ENCODE assay signal across 8 cellular contexts in genomic region chr4:122716825-122717448, GRCh38. TPM values are rescaled to one million over a fixed set of nuclear protein-coding genes. Genes with fewer than 3 reads are reported as not detected.
DNase-seq lines count a peak whose midpoint lies in the region; ATAC-seq and TF ChIP-seq lines count a peak whose summit lies in the region.

No MANE protein-coding gene starts in this region.

- no peaks in the 10 kb centered on the region for H3K36me3 Mint-ChIP-seq in CD4-positive, CD25-positive, alpha-beta regulatory T cell

- H3F3A ChIP-seq in OCI-LY1 (ENCODE audit: insufficient read depth, low read length) (no peaks in the 10 kb centered on the region), neural cell (ENCODE audit: insufficient read depth, low read length, poor library complexity, severe bottlenecking) (no peaks in the 10 kb centered on the region)

- H3K4me3 Mint-ChIP-seq in CD4-positive, CD25-positive, alpha-beta regulatory T cell = no peak overlapping the region

- no peaks in the 10 kb centered on the region for H3K9me3 ChIP-seq in CD4-positive, CD25-positive, alpha-beta regulatory T cell (ENCODE audit: control insufficient read depth in 2 of 2, low read length in 2 of 2)
- H3K9me3 ChIP-seq in OCI-LY1 (ENCODE audit: low read length) = no peaks in the 10 kb centered on the region
- H3K9me3 ChIP-seq in esophagus muscularis mucosa = no peaks in the 10 kb centered on the region
- no peaks in the 10 kb centered on the region for H3K9me3 ChIP-seq in neural cell (ENCODE audit: low read length)
- H3K9me3 ChIP-seq in thoracic aorta = no peaks in the 10 kb centered on the region

- no peak overlapping the region for H3K9ac ChIP-seq in OCI-LY1 (ENCODE audit: low read length)
- no peak overlapping the region for H3K9ac ChIP-seq in neural cell (ENCODE audit: low read length)

- peak; percentile 56 for TF ChIP-seq RAD21 in neural cell (conservative IDR thresholded peaks at IDR 0.05)

- H4K20me1 ChIP-seq in OCI-LY1 (ENCODE audit: insufficient read depth, low read length) (no peaks in the 10 kb centered on the region), neural cell (ENCODE audit: insufficient read depth) (no peaks in the 10 kb centered on the region)

- H3K79me2 ChIP-seq in OCI-LY1 (ENCODE audit: insufficient read depth, low read length) = no peaks in the 10 kb centered on the region
- H3K79me2 ChIP-seq in neural cell (replicated peaks; ENCODE audit: insufficient read depth, low read length) = no peaks in the 10 kb centered on the region

- H3K27ac ChIP-seq in CD4-positive, CD25-positive, alpha-beta regulatory T cell (ENCODE audit: insufficient read depth, low read length, poor library complexity, severe bottlenecking) = no peak overlapping the region
- H3K27ac ChIP-seq in OCI-LY1 (ENCODE audit: low read depth, low read length, poor library complexity, severe bottlenecking) = no peak overlapping the region
- no peak overlapping the region for H3K27ac ChIP-seq in esophagus muscularis mucosa (replicated peaks in 1 of 4)
- H3K27ac ChIP-seq in neural cell (ENCODE audit: low read length) = no peak overlapping the region
- no peak overlapping the region for H3K27ac ChIP-seq in thoracic aorta

- H3K4me3 ChIP-seq in CD4-positive, CD25-positive, alpha-beta regulatory T cell (ENCODE audit: low read depth, low read length) = no peak overlapping the region
- H3K4me3 ChIP-seq in OCI-LY1 (ENCODE audit: low read depth, low read length, poor library complexity, severe bottlenecking) = no peak overlapping the region
- H3K4me3 ChIP-seq in esophagus muscularis mucosa = no peak overlapping the region
- no peak overlapping the region for H3K4me3 ChIP-seq in neural cell (ENCODE audit: low read length)
- no peak overlapping the region for H3K4me3 ChIP-seq in thoracic aorta

- peaks cover 17% of the 10 kb centered on the region for H3K27me3 ChIP-seq in CD4-positive, CD25-positive, alpha-beta regulatory T cell (ENCODE audit: control insufficient read depth, insufficient read depth, low read length)
- H3K27me3 ChIP-seq in OCI-LY1 (ENCODE audit: insufficient read depth, low read length) (no peaks in the 10 kb centered on the region), esophagus muscularis mucosa (no peaks in the 10 kb centered on the region), neural cell (ENCODE audit: insufficient read depth, low read depth, low read length) (no peaks in the 10 kb centered on the region), thoracic aorta (replicated peaks; ENCODE audit: insufficient read depth) (no peaks in the 10 kb centered on the region)

- TF ChIP-seq CTCF in OCI-LY1 (IDR thresholded peaks at IDR 0.05; ENCODE audit: low read length) (peak; percentile 95), esophagus muscularis mucosa (IDR thresholded peaks at IDR 0.05) (peak; percentile 64 to 79 (median 78)), neural cell (IDR thresholded peaks at IDR 0.05; ENCODE audit: poor library complexity, severe bottlenecking) (peak; percentile 58), thoracic aorta (IDR thresholded peaks at IDR 0.05) (peak; percentile 73)

- intact Hi-C loops in esophagus muscularis mucosa (cut with DNase I) = loop anchor here (1.0 kb wide), 1 partner anchor 115 kb away; no protein-coding TSS in a partner anchor

- WGBS in esophagus muscularis mucosa = 34% methylated on average over 4 of the region's 4 CpGs

- no peaks in the 10 kb centered on the region for H3K36me3 ChIP-seq in CD4-positive, CD25-positive, alpha-beta regulatory T cell (ENCODE audit: control insufficient read depth, insufficient read depth, low read length)
- H3K36me3 ChIP-seq in OCI-LY1 (ENCODE audit: insufficient read depth, low read length) (no peaks in the 10 kb centered on the region), esophagus muscularis mucosa (no peaks in the 10 kb centered on the region), neural cell (ENCODE audit: insufficient read depth, low read length) (no peaks in the 10 kb centered on the region), thoracic aorta (no peaks in the 10 kb centered on the region)

- ATAC-seq in CD4-positive, CD25-positive, alpha-beta regulatory T cell (ENCODE audit: low read depth in 2 of 2) = peak; percentile 91
- ATAC-seq in GM18873 (IDR thresholded peaks at IDR 0.05; ENCODE audit: low FRiP score, unreplicated experiment) (peak; percentile 94), HG03159 (IDR thresholded peaks at IDR 0.05; ENCODE audit: unreplicated experiment) (peak; percentile 91), thoracic aorta (ENCODE audit: insufficient number of reproducible peaks, low FRiP score, low read depth) (peak; percentile 76)

- TF ChIP-seq POLR2A in esophagus muscularis mucosa (IDR thresholded peaks at IDR 0.05; ENCODE audit: low read depth) = no peak

- TF ChIP-seq EP300 in esophagus muscularis mucosa (IDR thresholded peaks at IDR 0.05) (no peak), neural cell (conservative IDR thresholded peaks at IDR 0.05; ENCODE audit: poor library complexity, severe bottlenecking) (no peak)

- peaks cover 21% of the 10 kb centered on the region for H3K27me3 Mint-ChIP-seq in CD4-positive, CD25-positive, alpha-beta regulatory T cell

- peak; percentile 40 to 67 (median 58) for DNase-seq in CD4-positive, CD25-positive, alpha-beta regulatory T cell
- peak; percentile 63 for DNase-seq in activated T-cell treated with anti-CD3 and anti-CD28 coated beads for 48 hours (ENCODE audit: low read depth)
- no peak for DNase-seq in esophagus muscularis mucosa (ENCODE audit: extremely low spot score)
- peak; percentile 15 for DNase-seq in thoracic aorta (ENCODE audit: low spot score)

- no peak overlapping the region for H3K27ac Mint-ChIP-seq in CD4-positive, CD25-positive, alpha-beta regulatory T cell

- no peak overlapping the region for H3K4me2 ChIP-seq in OCI-LY1 (ENCODE audit: low read length)
- H3K4me2 ChIP-seq in neural cell (ENCODE audit: low read length) = no peak overlapping the region

- H3K9me2 ChIP-seq in OCI-LY1 (ENCODE audit: low read depth, low read length) = no peaks in the 10 kb centered on the region
- H3K9me2 ChIP-seq in neural cell (ENCODE audit: insufficient read depth, low read length) = no peaks in the 10 kb centered on the region

- H3K9me3 Mint-ChIP-seq in CD4-positive, CD25-positive, alpha-beta regulatory T cell = no peaks in the 10 kb centered on the region

- H2AFZ ChIP-seq in OCI-LY1 (ENCODE audit: low read length) (no peak overlapping the region), neural cell (ENCODE audit: low read depth, low read length) (no peak overlapping the region)

- peaks cover 0 to 2% (median 0%) of the 10 kb centered on the region in 4 donors for H3K4me1 Mint-ChIP-seq in CD4-positive, CD25-positive, alpha-beta regulatory T cell

- H3K4me1 ChIP-seq in CD4-positive, CD25-positive, alpha-beta regulatory T cell (ENCODE audit: control insufficient read depth, insufficient read depth, low read length, poor library complexity, severe bottlenecking) = no peaks in the 10 kb centered on the region
- H3K4me1 ChIP-seq in OCI-LY1 (ENCODE audit: insufficient read depth, low read length, severe bottlenecking) = no peaks in the 10 kb centered on the region
- no peaks in the 10 kb centered on the region for H3K4me1 ChIP-seq in esophagus muscularis mucosa
- no peaks in the 10 kb centered on the region for H3K4me1 ChIP-seq in thoracic aorta (ENCODE audit: control insufficient read depth in 1 of 2, low read depth in 2 of 2)

TF ChIP-seq in neural cell, 6 proteins besides CTCF, POLR2A, EP300 and RAD21:
- TF ChIP-seq SMC3 (conservative IDR thresholded peaks at IDR 0.05; ENCODE audit: poor library complexity) = peak; percentile 59
- TF ChIP-seq REST (IDR thresholded peaks at IDR 0.05; ENCODE audit: borderline replicate concordance) = no peak

RNA-seq across cellular contexts. Expression of gene BBS12, which starts 15.6 kb away (rescaled TPM):
- 1.4 TPM for total RNA-seq in CD4-positive, CD25-positive, alpha-beta regulatory T cell
- 1 to 10 TPM; 1.2 to 2.8 (median 1.9) TPM for polyA plus RNA-seq in CD4-positive, CD25-positive, alpha-beta regulatory T cell
- 1 to 10 TPM; 3.0 to 5.7 (median 4.0) TPM for total RNA-seq in esophagus muscularis mucosa
- polyA plus RNA-seq in neural cell = 3.7 TPM in 2 replicates
- 12.4 and 15.0 TPM in 2 replicates for polyA minus RNA-seq in neural cell
- total RNA-seq in thoracic aorta = 1 to 10 TPM; 1.4 to 3.0 TPM
